ENCODE assay signal across 19 cellular contexts in the genomic region with DNA sequence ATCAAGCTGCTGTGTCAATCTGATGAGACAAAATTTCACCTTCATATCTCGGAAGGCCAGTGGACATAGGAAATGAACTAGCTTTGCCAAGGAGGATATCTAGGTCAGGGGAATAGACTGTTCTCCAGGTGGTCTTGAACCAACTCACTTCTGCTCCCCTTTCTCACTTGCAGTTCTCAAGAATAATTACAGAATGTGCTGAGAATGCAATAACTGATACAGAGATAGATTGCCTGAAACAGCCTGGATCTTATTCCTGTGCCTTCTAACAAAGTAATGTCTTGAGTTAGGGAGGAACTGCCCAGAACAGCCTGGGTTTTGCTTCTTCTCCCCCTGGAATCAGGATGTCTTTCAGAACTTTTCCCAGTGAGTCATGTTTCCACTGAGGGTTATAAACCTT.
DNase-seq lines count a peak whose midpoint lies in the region; ATAC-seq, FAIRE-seq and TF ChIP-seq lines count a peak whose summit lies in the region.
"Had no signal": no experiment of that assay in that cellular context is flagged by ENCODE, and none has a peak within 500 bp of the region (broad histone marks: within the 10 kb centered on the region; RNA-seq: fewer than 3 reads in every experiment).

No MANE protein-coding gene starts in this region.

- H3K79me2 ChIP-seq in GM23248 (ENCODE audit: insufficient read depth) = no peaks in the 10 kb centered on the region

- dilution Hi-C loops in IMR-90 (cut with HindIII; ENCODE audit: low sequenced_read_pairs, unreplicated experiment) = no loop called here

- H3K4me3 ChIP-seq in A549 (no peak overlapping the region), IMR-90 (ENCODE audit: insufficient read depth, low read depth, low read length) (no peak overlapping the region), foreskin fibroblast (ENCODE audit: low read depth in 1 of 2, low read length in 2 of 2) (no peak overlapping the region), GM23248 (no peak overlapping the region), MG63 (no peak overlapping the region)
- H3K4me3 ChIP-seq: BLaER1, HAP-1 had no signal

- no peak overlapping the region for H2AK9ac ChIP-seq in IMR-90 (replicated peaks; ENCODE audit: low read depth, low read length, poor library complexity)

- CTCF ChIA-PET in A549 (lab: Yijun Ruan, JAX) = no interaction called here
- CTCF ChIA-PET in IMR-90 (lab: Yijun Ruan, JAX) = no interaction called here

- TF ChIP-seq CTCF in A549 (IDR thresholded peaks at IDR 0.05) = no peak
- TF ChIP-seq CTCF in IMR-90 (conservative IDR thresholded peaks at IDR 0.05; ENCODE audit: low read depth, low read length) = no peak
- no peak for TF ChIP-seq CTCF in foreskin fibroblast (IDR thresholded peaks at IDR 0.05; ENCODE audit: low read depth, low read length)

- no peak overlapping the region for H2AFZ ChIP-seq in IMR-90 (replicated peaks; ENCODE audit: low read length, poor library complexity)
- no peak overlapping the region for H2AFZ ChIP-seq in GM23248

- H3K4me1 ChIP-seq in A549 = no peaks in the 10 kb centered on the region
- H3K4me1 ChIP-seq in IMR-90 (ENCODE audit: control insufficient read depth, insufficient read depth, low read length) = no peaks in the 10 kb centered on the region
- H3K4me1 ChIP-seq in GM23248 (ENCODE audit: insufficient read depth) = no peaks in the 10 kb centered on the region
- H3K4me1 ChIP-seq: BLaER1, Caco-2 had no signal

- no peaks in the 10 kb centered on the region for H3K36me3 ChIP-seq in IMR-90 (ENCODE audit: control insufficient read depth, insufficient read depth, low read length)
- no peaks in the 10 kb centered on the region for H3K36me3 ChIP-seq in GM23248 (ENCODE audit: low read depth)
- no peaks in the 10 kb centered on the region for H3K36me3 ChIP-seq in MG63
- H3K36me3 ChIP-seq: BLaER1, HAP-1 had no signal

- H3K27me3 ChIP-seq in IMR-90 (ENCODE audit: control insufficient read depth, insufficient read depth, low read length) (no peaks in the 10 kb centered on the region), GM23248 (replicated peaks; ENCODE audit: insufficient read depth) (no peaks in the 10 kb centered on the region), MG63 (no peaks in the 10 kb centered on the region; the same call in 1 of the 2 replicates)
- H3K27me3 ChIP-seq: BLaER1 had no signal

- no peak overlapping the region for H3K9ac ChIP-seq in IMR-90 (ENCODE audit: low read depth, low read length)
- no peak overlapping the region for H3K9ac ChIP-seq in GM23248
- H3K9ac ChIP-seq: BLaER1 had no signal

- no peaks in the 10 kb centered on the region for H3F3A ChIP-seq in GM23248 (ENCODE audit: insufficient read depth)

- H3K23ac ChIP-seq in IMR-90 (ENCODE audit: low read depth, low read length) = no peak overlapping the region

- H3K4me2 ChIP-seq in A549 = no peak overlapping the region
- no peak overlapping the region for H3K4me2 ChIP-seq in IMR-90 (ENCODE audit: low read depth, low read length)
- no peak overlapping the region for H3K4me2 ChIP-seq in GM23248 (ENCODE audit: unreplicated experiment)
- H3K4me2 ChIP-seq: BLaER1 had no signal

- no peak overlapping the region for H3K4ac ChIP-seq in IMR-90 (ENCODE audit: low read depth, low read length)

- no peak overlapping the region for H4K91ac ChIP-seq in IMR-90 (ENCODE audit: insufficient read depth, low read depth, low read length)

- no peak overlapping the region for H2BK120ac ChIP-seq in IMR-90 (ENCODE audit: low read depth, low read length)

- ATAC-seq in A549 (no peak), IMR-90 (ENCODE audit: low read depth) (no peak)
- ATAC-seq: CD8-positive, alpha-beta T cell had no signal

- POLR2A ChIA-PET in A549 (lab: Yijun Ruan, JAX) (no interaction called here), IMR-90 (lab: Charles Lee; ENCODE audit: unreplicated experiment) (no interaction called here)

- no peak overlapping the region for H4K8ac ChIP-seq in IMR-90 (ENCODE audit: low read depth in 2 of 2, low read length in 2 of 2)

- H3K9me1 ChIP-seq in IMR-90 (ENCODE audit: insufficient read depth, low read length) = no peaks in the 10 kb centered on the region

- H3K9me3 ChIP-seq in A549 (no peaks in the 10 kb centered on the region), IMR-90 (ENCODE audit: control insufficient read depth, insufficient read depth, low read length) (no peaks in the 10 kb centered on the region; the same call in 1 of the 2 replicates), GM23248 (ENCODE audit: low read depth) (no peaks in the 10 kb centered on the region), MG63 (no peaks in the 10 kb centered on the region)
- H3K9me3 ChIP-seq: BLaER1, Caco-2, HAP-1 had no signal

- no peak overlapping the region for H2BK15ac ChIP-seq in IMR-90 (ENCODE audit: low read depth, low read length)

- TF ChIP-seq EP300 in A549 (IDR thresholded peaks at IDR 0.05) = no peak

- H3K18ac ChIP-seq in IMR-90 (ENCODE audit: low read depth, low read length) = no peak overlapping the region

- no peak overlapping the region for H2AK5ac ChIP-seq in IMR-90 (ENCODE audit: low read depth, low read length)

- in situ Hi-C loops in IMR-90 (cut with MboI; ENCODE audit: low sequenced_read_pairs) = no loop called here
- in situ Hi-C loops in GM23248 (cut with MboI) = no loop called here

- no peak overlapping the region for H3K56ac ChIP-seq in IMR-90 (ENCODE audit: extremely low read depth, insufficient read depth, low read length)

- H2BK20ac ChIP-seq in IMR-90 (ENCODE audit: low read depth, low read length) = no peak overlapping the region

- DNase-seq in A549 (ENCODE audit: low read depth in 1 of 2, low spot score in 1 of 2) (no peak), EH (ENCODE audit: low read depth) (peak; percentile 41), IMR-90 (no peak), foreskin fibroblast (peak; percentile 1 to 9), GM23248 (no peak), MG63 (no peak)
- DNase-seq: Caco-2; CD4-positive, CD25-positive, alpha-beta regulatory T cell; CD8-positive, alpha-beta T cell; DMS153; DND-41; GF-D8; GOT3; HFFc6 had no signal

- no peak for FAIRE-seq in A549 (lab: Jason Lieb, UNC)
- FAIRE-seq: GM18507, H54 had no signal

- no peak overlapping the region for H4K5ac ChIP-seq in IMR-90 (ENCODE audit: low read depth, low read length)

- intact Hi-C loops in IMR-90 (cut with micrococcal nuclease) = no loop called here

- TF ChIP-seq RAD21 in A549 (conservative IDR thresholded peaks at IDR 0.05 in 1 of 2, IDR thresholded peaks at IDR 0.05 in 1 of 2) = no peak
- no peak for TF ChIP-seq RAD21 in IMR-90 (IDR thresholded peaks at IDR 0.05; ENCODE audit: low read length)

- H4K20me1 ChIP-seq in IMR-90 (ENCODE audit: insufficient read depth, low read length) (no peaks in the 10 kb centered on the region), GM23248 (ENCODE audit: insufficient read depth) (no peaks in the 10 kb centered on the region)
- H4K20me1 ChIP-seq: BLaER1 had no signal

- H3K14ac ChIP-seq in IMR-90 (replicated peaks; ENCODE audit: low read depth, low read length) = no peak overlapping the region

- WGBS in A549 (ENCODE audit: missing lambda C conversion rate) = 36% methylated on average over 1 of the region's 1 CpG
- WGBS in IMR-90 (ENCODE audit: extremely low coverage in 2 of 2, insufficient read length in 1 of 2), 2 experiments = no CpG with 5 or more reads among the region's 1 CpG
- WGBS in GM23248 (ENCODE audit: low coverage in 1 of 2, low lambda C conversion rate in 2 of 2, missing lambda C conversion rate in 2 of 2), 2 experiments = 67 to 78% methylated on average over 1 of the region's 1 CpG

- TF ChIP-seq POLR2A in A549 (IDR thresholded peaks at IDR 0.05; ENCODE audit: low read length) (no peak), IMR-90 (IDR thresholded peaks at IDR 0.05; ENCODE audit: low read depth, low read length) (no peak)

- no peaks in the 10 kb centered on the region for H3K79me1 ChIP-seq in IMR-90 (ENCODE audit: low read depth in 1 of 2, low read length in 2 of 2)

- H3K27ac ChIP-seq in A549 = no peak overlapping the region
- H3K27ac ChIP-seq in IMR-90 (ENCODE audit: insufficient read depth, low read length) = no peak overlapping the region
- H3K27ac ChIP-seq in GM23248 = no peak overlapping the region
- H3K27ac ChIP-seq: BLaER1, C4-2B had no signal

- no TSS peak for BruUV-seq in IMR-90 (replicated peaks; lab: Mats Ljungman, UMichigan)

- H2BK5ac ChIP-seq in IMR-90 (ENCODE audit: low read depth, low read length, poor library complexity, severe bottlenecking) = no peak overlapping the region

- no peaks in the 10 kb centered on the region for H3K9me2 ChIP-seq in GM23248 (ENCODE audit: insufficient read depth)

TF ChIP-seq in A549, 52 proteins besides CTCF, POLR2A, EP300 and RAD21:
- TF ChIP-seq ZFP36 (IDR thresholded peaks at IDR 0.05; ENCODE audit: borderline replicate concordance, partially characterized antibody) (no peak), MAFK (IDR thresholded peaks at IDR 0.05; ENCODE audit: partially characterized antibody) (peak; percentile 53)

TF ChIP-seq in IMR-90, 13 proteins besides CTCF, POLR2A, EP300 and RAD21:
- no peak for TF ChIP-seq FOS (IDR thresholded peaks at IDR 0.05; ENCODE audit: low read depth, low read length)
- 0 out of 2 replicates have a peak, but pooled peaks have one; percentile 21 for TF ChIP-seq MAFK (IDR thresholded peaks at IDR 0.05; ENCODE audit: low read depth, low read length)

Comparison
In these comparisons a context has a peak if more than half of its experiments do, and no peak if none do; other contexts are left out.
1. DNase-seq: peak in EH (single experiment) and foreskin fibroblast (2 of 2); none in A549 (0 of 2), IMR-90 (single experiment), GM23248 (single experiment) and MG63 (single experiment).